Comparison of ENCODE assay signal across 10 cellular contexts in genomic region chr9:127035948-127036347, GRCh38.
DNase-seq lines count a peak whose midpoint lies in the region; ATAC-seq and TF ChIP-seq lines count a peak whose summit lies in the region.
"Had no signal": no experiment of that assay in that cellular context is flagged by ENCODE, and none has a peak within 500 bp of the region (broad histone marks: within the 10 kb centered on the region; RNA-seq: fewer than 3 reads in every experiment).

No MANE protein-coding gene starts in this region.

- no peak overlapping the region for H3K4me3 ChIP-seq in choroid plexus epithelial cell (ENCODE audit: low read depth, low read length)

- H3K36me3 Mint-ChIP-seq in activated naive CD8-positive, alpha-beta T cell treated with anti-CD3 and anti-CD28 coated beads, Interleukin-2, amount 50 U/mL, for 24 hours (ENCODE audit: low read depth), result no peaks in the 10 kb centered on the region
- H3K36me3 Mint-ChIP-seq: activated naive CD8-positive, alpha-beta T cell treated with anti-CD3 and anti-CD28 coated beads, Interleukin-2, amount 10 ng/mL, durations not matched to agents 7 days and 5 days had no signal

- intact Hi-C loops in left ventricle myocardium superior (cut with micrococcal nuclease), result no loop called here

- ATAC-seq in left ventricle myocardium superior, result peak; percentile 89
- no peak for ATAC-seq in activated naive CD8-positive, alpha-beta T cell treated with anti-CD3 and anti-CD28 coated beads, Interleukin-2, amount 50 U/mL, for 24 hours
- ATAC-seq: activated CD8-positive, alpha-beta T cell treated with anti-CD3 and anti-CD28 coated beads for 36 hours had no signal

- H3K27ac Mint-ChIP-seq in activated naive CD8-positive, alpha-beta T cell treated with anti-CD3 and anti-CD28 coated beads, Interleukin-2, amount 50 U/mL, for 24 hours, result no peak overlapping the region
- H3K27ac Mint-ChIP-seq: activated CD8-positive, alpha-beta T cell treated with anti-CD3 and anti-CD28 coated beads for 36 hours; activated naive CD8-positive, alpha-beta T cell treated with anti-CD3 and anti-CD28 coated beads, Interleukin-2, amount 10 ng/mL, durations not matched to agents 7 days and 5 days had no signal

- peak; percentile 65 for DNase-seq in choroid plexus epithelial cell (ENCODE audit: low read depth)
- DNase-seq in left ventricle myocardium superior, result peak; percentile 77
- peak; percentile 35 for DNase-seq in pulmonary artery endothelial cell (ENCODE audit: low read depth, low spot score)
- no peak for DNase-seq in SW 1271 (lab: John Stamatoyannopoulos, UW)
- DNase-seq in activated naive CD8-positive, alpha-beta T cell treated with anti-CD3 and anti-CD28 coated beads, Interleukin-2, amount 50 U/mL, for 24 hours, result no peak
- DNase-seq in H4 (ENCODE audit: low spot score), result no peak
- DNase-seq in NCI-H1092 (lab: John Stamatoyannopoulos, UW), result no peak
- DNase-seq: activated CD8-positive, alpha-beta T cell treated with anti-CD3 and anti-CD28 coated beads for 36 hours; activated naive CD8-positive, alpha-beta T cell treated with anti-CD3 and anti-CD28 coated beads, Interleukin-2, amount 10 ng/mL, durations not matched to agents 7 days and 5 days; T-helper 2 cell had no signal

- H3K27me3 Mint-ChIP-seq in activated naive CD8-positive, alpha-beta T cell treated with anti-CD3 and anti-CD28 coated beads, Interleukin-2, amount 50 U/mL, for 24 hours, result peaks cover 3% of the 10 kb centered on the region
- H3K27me3 Mint-ChIP-seq: activated CD8-positive, alpha-beta T cell treated with anti-CD3 and anti-CD28 coated beads for 36 hours had no signal

- no peaks in the 10 kb centered on the region for H3K9me3 Mint-ChIP-seq in activated naive CD8-positive, alpha-beta T cell treated with anti-CD3 and anti-CD28 coated beads, Interleukin-2, amount 50 U/mL, for 24 hours
- H3K9me3 Mint-ChIP-seq: activated CD8-positive, alpha-beta T cell treated with anti-CD3 and anti-CD28 coated beads for 36 hours; activated naive CD8-positive, alpha-beta T cell treated with anti-CD3 and anti-CD28 coated beads, Interleukin-2, amount 10 ng/mL, durations not matched to agents 7 days and 5 days had no signal

- no peak for TF ChIP-seq CTCF in choroid plexus epithelial cell (conservative IDR thresholded peaks at IDR 0.05; ENCODE audit: low read depth, low read length)

- no peak overlapping the region for H3K4me3 Mint-ChIP-seq in activated naive CD8-positive, alpha-beta T cell treated with anti-CD3 and anti-CD28 coated beads, Interleukin-2, amount 50 U/mL, for 24 hours
- H3K4me3 Mint-ChIP-seq: activated CD8-positive, alpha-beta T cell treated with anti-CD3 and anti-CD28 coated beads for 36 hours; activated naive CD8-positive, alpha-beta T cell treated with anti-CD3 and anti-CD28 coated beads, Interleukin-2, amount 10 ng/mL, durations not matched to agents 7 days and 5 days had no signal

- H3K4me1 Mint-ChIP-seq in activated naive CD8-positive, alpha-beta T cell treated with anti-CD3 and anti-CD28 coated beads, Interleukin-2, amount 50 U/mL, for 24 hours, result no peaks in the 10 kb centered on the region
- H3K4me1 Mint-ChIP-seq: activated naive CD8-positive, alpha-beta T cell treated with anti-CD3 and anti-CD28 coated beads, Interleukin-2, amount 10 ng/mL, durations not matched to agents 7 days and 5 days had no signal

Comparison
In these comparisons a context has a peak if more than half of its experiments do, and no peak if none do; other contexts are left out.
1. DNase-seq: peak in choroid plexus epithelial cell (single experiment), left ventricle myocardium superior (single experiment) and pulmonary artery endothelial cell (single experiment); none in SW 1271 (0 of 2), activated naive CD8-positive, alpha-beta T cell treated with anti-CD3 and anti-CD28 coated beads, Interleukin-2, amount 50 U/mL, for 24 hours (single experiment), H4 (single experiment) and NCI-H1092 (single experiment).